ENCODE assay signal across 8 cellular contexts in genomic region chrX:120560405-120560841, GRCh38. TPM values are rescaled to one million over a fixed set of nuclear protein-coding genes. Genes with fewer than 3 reads are reported as not detected.
A peak's percentile ranks its signal among the peaks of the same experiment; 100 is the strongest.
DNase-seq lines count a peak whose midpoint lies in the region; ATAC-seq and TF ChIP-seq lines count a peak whose summit lies in the region.

No MANE protein-coding gene starts in this region.

- H3K27ac ChIP-seq in BLaER1 treated with 17β-estradiol and CSF1 and Interleukin-3, amounts not matched to agents 10 nM and 100 nM, result peak overlapping the region; percentile 85 to 95 (median 90); a peak in 21 of 22 replicates
- peak overlapping the region; percentile 84 for H3K27ac ChIP-seq in IMR-90 (ENCODE audit: insufficient read depth, low read length)
- peak overlapping the region; percentile 93 for H3K27ac ChIP-seq in ectodermal cell (ENCODE audit: insufficient read depth, low read depth, low read length, poor library complexity, severe bottlenecking)

- CTCF ChIA-PET in IMR-90 (lab: Yijun Ruan, JAX), result no interaction called here
- CTCF ChIA-PET in activated CD4-positive, alpha-beta T cell treated with anti-CD3 and anti-CD28 coated beads, Interleukin-2, amount 10 ng/mL, durations not matched to agents 7 days and 5 days (lab: Charles Lee), result interaction anchor here (1.7 kb wide), 1 partner anchor 44 kb away, joined by 5 read pairs; the partner anchor contains the start of gene MCTS1

- peak overlapping the region; percentile 87 for H2AK9ac ChIP-seq in IMR-90 (replicated peaks; ENCODE audit: low read depth, low read length, poor library complexity)

- 25% methylated on average over 2 of the region's 10 CpGs; no CpG with 5 or more reads in 1 of the 2 experiments for WGBS in IMR-90 (ENCODE audit: extremely low coverage in 2 of 2, insufficient read length in 1 of 2), 2 experiments
- WGBS in ectodermal cell, 2 experiments, result 0 to 1% methylated on average over 9 to 10 of the region's 10 CpGs

- peaks cover 0 to 18% (median 9%) of the 10 kb centered on the region in 11 experiments; a peak in 11 of 22 replicates for H3K36me3 ChIP-seq in BLaER1 treated with 17β-estradiol and CSF1 and Interleukin-3, amounts not matched to agents 10 nM and 100 nM
- H3K36me3 ChIP-seq in IMR-90 (ENCODE audit: control insufficient read depth, insufficient read depth, low read length) (no peaks in the 10 kb centered on the region; the same call in 1 of the 2 replicates), ectodermal cell (ENCODE audit: control insufficient read depth, insufficient read depth, low read length) (no peaks in the 10 kb centered on the region), mucosa of descending colon (ENCODE audit: low read depth) (no peaks in the 10 kb centered on the region)

- H3K4me3 ChIP-seq in BLaER1 treated with 17β-estradiol and CSF1 and Interleukin-3, amounts not matched to agents 10 nM and 100 nM, result peak overlapping the region; percentile 57 to 76 (median 66)
- H3K4me3 ChIP-seq in IMR-90 (ENCODE audit: insufficient read depth, low read depth, low read length), result peak overlapping the region; percentile 99
- H3K4me3 ChIP-seq in ectodermal cell (ENCODE audit: insufficient read depth, low read depth, low read length), result peak overlapping the region; percentile 54
- peak overlapping the region; percentile 40 for H3K4me3 ChIP-seq in mucosa of descending colon

- peak overlapping the region; percentile 46; the same call in 1 of the 2 replicates for H2BK20ac ChIP-seq in IMR-90 (ENCODE audit: low read depth, low read length)

- no peaks in the 10 kb centered on the region for H3K9me3 ChIP-seq in BLaER1 treated with 17β-estradiol and CSF1 and Interleukin-3, amounts not matched to agents 10 nM and 100 nM (replicated peaks in 1 of 11)
- H3K9me3 ChIP-seq in IMR-90 (ENCODE audit: control insufficient read depth, insufficient read depth, low read length) (no peaks in the 10 kb centered on the region), ectodermal cell (ENCODE audit: control insufficient read depth, low read length) (no peaks in the 10 kb centered on the region), mucosa of descending colon (no peaks in the 10 kb centered on the region)

- H3K9me3 Mint-ChIP-seq in activated CD4-positive, alpha-beta T cell treated with anti-CD3 and anti-CD28 coated beads, Interleukin-2, amount 10 ng/mL, durations not matched to agents 7 days and 5 days, result no peaks in the 10 kb centered on the region

- peak; percentile 30 for ATAC-seq in GM21367 (IDR thresholded peaks at IDR 0.05; ENCODE audit: unreplicated experiment)
- ATAC-seq in IMR-90 (ENCODE audit: low read depth), result peak; percentile 33
- ATAC-seq in mucosa of descending colon, result peak; percentile 52

- H2BK15ac ChIP-seq in IMR-90 (ENCODE audit: low read depth, low read length), result peak overlapping the region; percentile 82; the same call in 2 of the 3 replicates

- TSS peak; percentile 92 for BruUV-seq in IMR-90 (replicated peaks; lab: Mats Ljungman, UMichigan)

- no peaks in the 10 kb centered on the region; a peak in 1 of 22 replicates for H4K20me1 ChIP-seq in BLaER1 treated with 17β-estradiol and CSF1 and Interleukin-3, amounts not matched to agents 10 nM and 100 nM
- H4K20me1 ChIP-seq in IMR-90 (ENCODE audit: insufficient read depth, low read length), result no peaks in the 10 kb centered on the region

- H4K5ac ChIP-seq in IMR-90 (ENCODE audit: low read depth, low read length), result peak overlapping the region; percentile 93

- H3K27me3 Mint-ChIP-seq in activated CD4-positive, alpha-beta T cell treated with anti-CD3 and anti-CD28 coated beads, Interleukin-2, amount 10 ng/mL, durations not matched to agents 7 days and 5 days, result no peaks in the 10 kb centered on the region

- H3K27ac Mint-ChIP-seq in activated CD4-positive, alpha-beta T cell treated with anti-CD3 and anti-CD28 coated beads, Interleukin-2, amount 10 ng/mL, durations not matched to agents 7 days and 5 days, result peak overlapping the region; percentile 99

- peak overlapping the region; percentile 95 for H3K18ac ChIP-seq in IMR-90 (ENCODE audit: low read depth, low read length)

- no peak for TF ChIP-seq RAD21 in IMR-90 (IDR thresholded peaks at IDR 0.05; ENCODE audit: low read length)

- peak overlapping the region; percentile 65 to 75; a peak in 2 of 4 replicates for H4K8ac ChIP-seq in IMR-90 (ENCODE audit: low read depth in 2 of 2, low read length in 2 of 2)

- peak overlapping the region; percentile 61 to 82 (median 76) for H3K4me2 ChIP-seq in BLaER1 treated with 17β-estradiol and CSF1 and Interleukin-3, amounts not matched to agents 10 nM and 100 nM
- H3K4me2 ChIP-seq in IMR-90 (ENCODE audit: low read depth, low read length), result peak overlapping the region; percentile 93

- TF ChIP-seq POLR2A in IMR-90 (IDR thresholded peaks at IDR 0.05; ENCODE audit: low read depth, low read length), result no peak

- H3K14ac ChIP-seq in IMR-90 (replicated peaks; ENCODE audit: low read depth, low read length), result peak overlapping the region; percentile 90

- peaks cover 25% of the 10 kb centered on the region for H3K36me3 Mint-ChIP-seq in activated CD4-positive, alpha-beta T cell treated with anti-CD3 and anti-CD28 coated beads, Interleukin-2, amount 10 ng/mL, durations not matched to agents 7 days and 5 days (ENCODE audit: low read depth)

- H2AK5ac ChIP-seq in IMR-90 (ENCODE audit: low read depth, low read length), result peak overlapping the region; percentile 47; the same call in 1 of the 2 replicates

- peak overlapping the region; percentile 62 for H3K23ac ChIP-seq in IMR-90 (ENCODE audit: low read depth, low read length)

- peaks cover 9 to 25% (median 18%) of the 10 kb centered on the region in 10 experiments; a peak in 16 of 20 replicates for H3K4me1 ChIP-seq in BLaER1 treated with 17β-estradiol and CSF1 and Interleukin-3, amounts not matched to agents 10 nM and 100 nM
- H3K4me1 ChIP-seq in IMR-90 (ENCODE audit: control insufficient read depth, insufficient read depth, low read length) (no peaks in the 10 kb centered on the region), ectodermal cell (ENCODE audit: control insufficient read depth, insufficient read depth, low read length) (no peaks in the 10 kb centered on the region), mucosa of descending colon (ENCODE audit: low read depth) (no peaks in the 10 kb centered on the region)

- peak overlapping the region; percentile 96 for H2BK5ac ChIP-seq in IMR-90 (ENCODE audit: low read depth, low read length, poor library complexity, severe bottlenecking)

- peak overlapping the region; percentile 86 for H4K91ac ChIP-seq in IMR-90 (ENCODE audit: insufficient read depth, low read depth, low read length)

- H3K9me1 ChIP-seq in IMR-90 (ENCODE audit: insufficient read depth, low read length), result no peaks in the 10 kb centered on the region

- dilution Hi-C loops in IMR-90 (cut with HindIII; ENCODE audit: low sequenced_read_pairs, unreplicated experiment), result no loop called here

- H2AFZ ChIP-seq in IMR-90 (replicated peaks; ENCODE audit: low read length, poor library complexity), result peak overlapping the region; percentile 94

- TF ChIP-seq CTCF in IMR-90 (conservative IDR thresholded peaks at IDR 0.05; ENCODE audit: low read depth, low read length), result no peak
- no peak for TF ChIP-seq CTCF in mucosa of descending colon (IDR thresholded peaks at IDR 0.05)

- no peaks in the 10 kb centered on the region; a peak in 1 of 4 replicates for H3K79me1 ChIP-seq in IMR-90 (ENCODE audit: low read depth in 1 of 2, low read length in 2 of 2)

- peak overlapping the region; percentile 82 to 94 (median 86) for H3K9ac ChIP-seq in BLaER1 treated with 17β-estradiol and CSF1 and Interleukin-3, amounts not matched to agents 10 nM and 100 nM
- H3K9ac ChIP-seq in IMR-90 (ENCODE audit: low read depth, low read length), result peak overlapping the region; percentile 99

- peak overlapping the region; percentile 99 for H3K4me3 Mint-ChIP-seq in activated CD4-positive, alpha-beta T cell treated with anti-CD3 and anti-CD28 coated beads, Interleukin-2, amount 10 ng/mL, durations not matched to agents 7 days and 5 days

- H3K4me1 Mint-ChIP-seq in activated CD4-positive, alpha-beta T cell treated with anti-CD3 and anti-CD28 coated beads, Interleukin-2, amount 10 ng/mL, durations not matched to agents 7 days and 5 days, result peaks cover 28% of the 10 kb centered on the region

- peak overlapping the region; percentile 87 for H3K56ac ChIP-seq in IMR-90 (ENCODE audit: extremely low read depth, insufficient read depth, low read length)

- in situ Hi-C loops in IMR-90 (cut with MboI; ENCODE audit: low sequenced_read_pairs), result no loop called here

- POLR2A ChIA-PET in IMR-90 (lab: Charles Lee; ENCODE audit: unreplicated experiment), result interaction anchor here (0.6 to 2.0 kb wide), 3 partner anchors 11 to 85 kb away, joined by 3 to 10 read pairs (median 4); partner anchors contain the start of gene MCTS1
- POLR2A ChIA-PET in activated CD4-positive, alpha-beta T cell treated with anti-CD3 and anti-CD28 coated beads, Interleukin-2, amount 10 ng/mL, durations not matched to agents 7 days and 5 days (lab: Charles Lee), result interaction anchor here (0.6 to 3.2 kb wide), 2 partner anchors 44 to 691 kb away, joined by 6 to 14 read pairs; partner anchors contain the start of gene MCTS1

- intact Hi-C loops in IMR-90 (cut with micrococcal nuclease), result loop anchor here (1.0 to 2.0 kb wide), 2 partner anchors 10 to 70 kb away; partner anchors contain the start of gene C1GALT1C1
- intact Hi-C loops in mucosa of descending colon (cut with DNase I, micrococcal nuclease), result no loop called here

- H3K4ac ChIP-seq in IMR-90 (ENCODE audit: low read depth, low read length), result peak overlapping the region; percentile 94

- DNase-seq in IMR-90 (peak; percentile 39), mucosa of descending colon (peak; percentile 42 to 49 (median 49)), NCI-H226 (no peak)
- peak; percentile 49 for DNase-seq in activated CD4-positive, alpha-beta T cell treated with anti-CD3 and anti-CD28 coated beads, Interleukin-2, amount 10 ng/mL, durations not matched to agents 7 days and 5 days
- DNase-seq in stimulated activated naive CD4-positive, alpha-beta T cell treated with Interleukin-2 at 50 U/mL for 16 hours (lab: John Stamatoyannopoulos, UW), result peak; percentile 27

- H2BK120ac ChIP-seq in IMR-90 (ENCODE audit: low read depth, low read length), result peak overlapping the region; percentile 62

- H3K27me3 ChIP-seq in BLaER1 treated with 17β-estradiol and CSF1 and Interleukin-3, amounts not matched to agents 10 nM and 100 nM, result no peaks in the 10 kb centered on the region
- H3K27me3 ChIP-seq in IMR-90 (ENCODE audit: control insufficient read depth, insufficient read depth, low read length) (no peaks in the 10 kb centered on the region), ectodermal cell (ENCODE audit: control insufficient read depth, insufficient read depth, low read length, poor library complexity, severe bottlenecking) (no peaks in the 10 kb centered on the region)

RNA-seq across cellular contexts. Expression of gene CUL4B, which starts 0.3 kb away (rescaled TPM):
- 19.4 and 33.1 TPM in 2 replicates for total RNA-seq in IMR-90 (2012; rRNA removed)
- 21.1 and 30.9 TPM in 2 replicates for polyA plus RNA-seq in IMR-90 (2012; rRNA removed)
- 9.7 and 11.3 TPM in 2 replicates for polyA plus RNA-seq in IMR-90 (2012; cell fraction: cytosol; rRNA removed)
- 22.0 and 63.6 TPM in 2 replicates for polyA plus RNA-seq in IMR-90 (2012; cell fraction: nucleus; rRNA removed; ENCODE audit: low replicate concordance)
- total RNA-seq in activated CD4-positive, alpha-beta T cell treated with anti-CD3 and anti-CD28 coated beads, Interleukin-2, amount 10 ng/mL, durations not matched to agents 7 days and 5 days, result 10 to 100 TPM; 44.8 to 46.2 TPM
- polyA plus RNA-seq in ectodermal cell (2013, experiment 1 of 4), result 68.6 TPM
- polyA plus RNA-seq in ectodermal cell (2013, experiment 2 of 4), result 68.1 TPM
- polyA plus RNA-seq in ectodermal cell (2013, experiment 3 of 4), result 47.8 TPM
- polyA plus RNA-seq in ectodermal cell (2013, experiment 4 of 4), result 49.8 TPM
- total RNA-seq in mucosa of descending colon, result 10 to 100 TPM; 27.4 to 47.1 (median 34.1) TPM

RNA-seq across cellular contexts. Expression of gene MCTS1, which starts 43.5 kb away (rescaled TPM):
- total RNA-seq in IMR-90 (2012; rRNA removed) (36.9 and 48.6 TPM in 2 replicates), mucosa of descending colon (10 to 100 TPM; 29.0 to 36.7 (median 35.0) TPM)
- polyA plus RNA-seq in IMR-90 (2012; rRNA removed), result 45.8 and 52.8 TPM in 2 replicates
- polyA plus RNA-seq in IMR-90 (2012; cell fraction: cytosol; rRNA removed), result 9.8 and 20.8 TPM in 2 replicates
- polyA plus RNA-seq in IMR-90 (2012; cell fraction: nucleus; rRNA removed; ENCODE audit: low replicate concordance), result 3.1 and 25.6 TPM in 2 replicates
- 10 to 100 TPM; 51.1 to 59.0 TPM for total RNA-seq in activated CD4-positive, alpha-beta T cell treated with anti-CD3 and anti-CD28 coated beads, Interleukin-2, amount 10 ng/mL, durations not matched to agents 7 days and 5 days
- polyA plus RNA-seq in ectodermal cell (2013, experiment 1 of 4), result 46.8 TPM
- polyA plus RNA-seq in ectodermal cell (2013, experiment 2 of 4), result 42.7 TPM
- 40.3 TPM for polyA plus RNA-seq in ectodermal cell (2013, experiment 3 of 4)
- 37.7 TPM for polyA plus RNA-seq in ectodermal cell (2013, experiment 4 of 4)

Comparison
In these comparisons a context has a peak if more than half of its experiments do, and no peak if none do; other contexts are left out.
1. H3K4me3 ChIP-seq: peak in every context shown above with its lines; median percentile 99 in IMR-90; 66 in BLaER1 treated with 17β-estradiol and CSF1 and Interleukin-3, amounts not matched to agents 10 nM and 100 nM; 54 in ectodermal cell; 40 in mucosa of descending colon.